Comparison of ENCODE assay signal across 1 cellular context in genomic region chr20:58568441-58568931, GRCh38.
TF ChIP-seq lines count a peak whose summit lies in the region.

No MANE protein-coding gene starts in this region.

TF ChIP-seq in HepG2, 621 proteins besides CTCF, POLR2A, EP300 and RAD21:
- TF ChIP-seq EZH2 (conservative IDR thresholded peaks at IDR 0.05; ENCODE audit: low read depth, low read length) (peak; percentile 22; the same call in 1 of the 2 replicates), NR3C1 (CRISPR knock-in tag; IDR thresholded peaks at IDR 0.05) (no peak), GABPA (IDR thresholded peaks at IDR 0.05; ENCODE audit: low read depth, low read length) (0 out of 2 replicates have a peak, but pooled peaks have one; percentile 20), GABPA (CRISPR knock-in tag; IDR thresholded peaks at IDR 0.05; ENCODE audit: low read depth) (no peak), RBM39 (IDR thresholded peaks at IDR 0.05; ENCODE audit: low read depth, low read length, poor library complexity, severe bottlenecking) (no peak)
